Comparison of ENCODE assay signal across 12 cellular contexts in genomic region chr12:94704452-94704871, GRCh38. TPM values are rescaled to one million over a fixed set of nuclear protein-coding genes. Genes with fewer than 3 reads are reported as not detected.
DNase-seq lines count a peak whose midpoint lies in the region; ATAC-seq, FAIRE-seq and TF ChIP-seq lines count a peak whose summit lies in the region.
"Had no signal": no experiment of that assay in that cellular context is flagged by ENCODE, and none has a peak within 500 bp of the region (broad histone marks: within the 10 kb centered on the region; RNA-seq: fewer than 3 reads in every experiment).

No MANE protein-coding gene starts in this region.

- peaks cover 7% of the 10 kb centered on the region for H3K4me1 ChIP-seq in osteoblast (ENCODE audit: insufficient read depth, low read length)

- FAIRE-seq in endometrium (lab: Jason Lieb, UNC) (peak; percentile 90), GM19239 (lab: Jason Lieb, UNC) (no peak)

- no peaks in the 10 kb centered on the region for H3K79me2 ChIP-seq in osteoblast (ENCODE audit: insufficient read depth, low read length)

- H3K27ac ChIP-seq in osteoblast (ENCODE audit: low read depth, low read length) = no peak overlapping the region
- H3K27ac ChIP-seq: parathyroid adenoma had no signal

- peaks cover 2% of the 10 kb centered on the region for H3K9me3 ChIP-seq in osteoblast (ENCODE audit: low read depth, low read length)
- H3K9me3 ChIP-seq: transverse colon had no signal

- ATAC-seq in GM18519 (IDR thresholded peaks at IDR 0.05; ENCODE audit: low FRiP score, unreplicated experiment) = no peak
- no peak for ATAC-seq in GM21360 (IDR thresholded peaks at IDR 0.05; ENCODE audit: unreplicated experiment)

- peak; percentile 53 for DNase-seq in Caki2 (ENCODE audit: low read depth)
- peak; percentile 32 for DNase-seq in NCI-H2029 (lab: John Stamatoyannopoulos, UW)
- peak; percentile 79 for DNase-seq in osteoblast (ENCODE audit: insufficient read length, low spot score, missing footprints)
- DNase-seq in GDM1 (lab: John Stamatoyannopoulos, UW) = no peak
- DNase-seq in GM19239 (ENCODE audit: insufficient read length, low spot score) = no peak
- DNase-seq: activated CD4-positive, alpha-beta T cell treated with anti-CD3 and anti-CD28 coated beads, Interleukin-2, amount 10 ng/mL, durations not matched to agents 24 days and 14 days; NCI-H146; transverse colon had no signal

- H2AFZ ChIP-seq in osteoblast (ENCODE audit: low read length) = no peak overlapping the region
- H2AFZ ChIP-seq: parathyroid adenoma had no signal

- in situ Hi-C loops in Caki2 (cut with HindIII; ENCODE audit: low pct_unique_long_range_greater_than_20kb, low sequenced_read_pairs) = no loop called here

- no peak overlapping the region for H3K4me3 ChIP-seq in osteoblast (ENCODE audit: insufficient read depth, low read length)
- H3K4me3 ChIP-seq: transverse colon had no signal

- H3K4me2 ChIP-seq in osteoblast (ENCODE audit: insufficient read depth, low read length) = no peak overlapping the region

- peaks cover 26% of the 10 kb centered on the region for H3K27me3 ChIP-seq in osteoblast (ENCODE audit: insufficient read depth, low read length)
- H3K27me3 ChIP-seq: transverse colon had no signal

- no peaks in the 10 kb centered on the region for H3K36me3 ChIP-seq in osteoblast (ENCODE audit: insufficient read depth, low read length)
- H3K36me3 ChIP-seq: transverse colon had no signal

- H4K20me1 ChIP-seq in osteoblast (ENCODE audit: insufficient read depth, low read length) = no peaks in the 10 kb centered on the region

- no peak for TF ChIP-seq CTCF in osteoblast (IDR thresholded peaks at IDR 0.05; ENCODE audit: extremely low read depth, low read depth, low read length)

RNA-seq across cellular contexts. Expression of gene TMCC3, which starts 54.1 kb away (rescaled TPM):
- 0.10 and 0.38 TPM in 2 replicates for total RNA-seq in Caki2 (2014; rRNA removed; shearing (Covaris generic); ENCODE audit: low replicate concordance)
- under 0.01 and 0.36 TPM in 2 replicates for total RNA-seq in osteoblast
- total RNA-seq: activated CD4-positive, alpha-beta T cell treated with anti-CD3 and anti-CD28 coated beads, Interleukin-2, amount 10 ng/mL, durations not matched to agents 24 days and 14 days had no signal

Comparison
In these comparisons a context has a peak if more than half of its experiments do, and no peak if none do; other contexts are left out.
1. DNase-seq: peak in Caki2 (single experiment), NCI-H2029 (single experiment) and osteoblast (single experiment); none in GDM1 (single experiment) and GM19239 (single experiment).